In genomic region chr5:149847611-149848010, GRCh38 we compare ENCODE assay signal across 18 cellular contexts.
DNase-seq lines count a peak whose midpoint lies in the region; ATAC-seq and TF ChIP-seq lines count a peak whose summit lies in the region.
"Had no signal": no experiment of that assay in that cellular context is flagged by ENCODE, and none has a peak within 500 bp of the region (broad histone marks: within the 10 kb centered on the region; RNA-seq: fewer than 3 reads in every experiment).

No MANE protein-coding gene starts in this region.

- H3K27ac ChIP-seq in RWPE1, result peak overlapping the region; percentile 22; the same call in 1 of the 2 replicates
- H3K27ac ChIP-seq in brain microvascular endothelial cell, result no peak overlapping the region
- H3K27ac ChIP-seq: BLaER1, C4-2B had no signal

- H3K27ac Mint-ChIP-seq in chondrocyte (ENCODE audit: unreplicated experiment) (no peak overlapping the region), memory B cell (peak overlapping the region; percentile 7), T-helper 17 cell (no peak overlapping the region)
- H3K27ac Mint-ChIP-seq: B cell; CD4-positive, CD25-positive, alpha-beta regulatory T cell; CD8-positive, alpha-beta T cell had no signal

- H3K36me3 ChIP-seq in brain microvascular endothelial cell (replicated peaks), result no peaks in the 10 kb centered on the region

- H3K27me3 ChIP-seq in brain microvascular endothelial cell (replicated peaks), result no peaks in the 10 kb centered on the region
- H3K27me3 ChIP-seq: BLaER1 had no signal

- no peak overlapping the region for H3K4me3 Mint-ChIP-seq in chondrocyte (ENCODE audit: unreplicated experiment)
- H3K4me3 Mint-ChIP-seq in memory B cell, result no peak overlapping the region
- H3K4me3 Mint-ChIP-seq in T-helper 17 cell, result no peak overlapping the region
- H3K4me3 Mint-ChIP-seq: B cell; CD4-positive, CD25-positive, alpha-beta regulatory T cell; CD8-positive, alpha-beta T cell had no signal

- no peaks in the 10 kb centered on the region for H3K27me3 Mint-ChIP-seq in chondrocyte (ENCODE audit: low read depth)
- no peaks in the 10 kb centered on the region for H3K27me3 Mint-ChIP-seq in memory B cell
- H3K27me3 Mint-ChIP-seq in T-helper 17 cell, result no peaks in the 10 kb centered on the region
- H3K27me3 Mint-ChIP-seq: B cell; CD4-positive, CD25-positive, alpha-beta regulatory T cell had no signal

- intact Hi-C loops in posterior vena cava (cut with DNase I), result no loop called here

- H3K36me3 Mint-ChIP-seq in chondrocyte (ENCODE audit: low read depth) (peaks cover 6% of the 10 kb centered on the region), memory B cell (peaks cover 42% of the 10 kb centered on the region), T-helper 17 cell (ENCODE audit: low read depth) (peaks cover 10% of the 10 kb centered on the region)

- in situ Hi-C loops in brain microvascular endothelial cell (cut with HindIII; ENCODE audit: low pct_ligation_motif_present, low sequenced_read_pairs), result loop anchor here (25.0 kb wide), 1 partner anchor 210 kb away; no protein-coding TSS in a partner anchor

- POLR2A ChIA-PET in RWPE1 (lab: Yijun Ruan, JAX; ENCODE audit: low non-redundant PET), result interaction anchor here (0.6 kb wide), 2 partner anchors 113 to 186 kb away, joined by 4 read pairs; partner anchors contain the start of gene SLC26A2

- DNase-seq in RWPE1 (ENCODE audit: low spot score) (no peak), chondrocyte (ENCODE audit: low spot score) (peak; percentile 72), memory B cell (ENCODE audit: low spot score in 2 of 2) (no peak), posterior vena cava (ENCODE audit: low spot score) (peak; percentile 35), iPS-NIHi7 (ENCODE audit: extremely low spot score) (no peak), brain microvascular endothelial cell (no peak), T-helper 17 cell (no peak), NCI-H146 (lab: John Stamatoyannopoulos, UW) (no peak)
- DNase-seq: Caco-2; CD4-positive, CD25-positive, alpha-beta regulatory T cell; CD8-positive, alpha-beta T cell; DMS153; DND-41; GOT3 had no signal

- H3K9me3 ChIP-seq in T-helper 17 cell (ENCODE audit: control insufficient read depth, low read length, poor library complexity, severe bottlenecking), result no peaks in the 10 kb centered on the region
- H3K9me3 ChIP-seq: BLaER1, Caco-2, HAP-1 had no signal

- H3K4me3 ChIP-seq in brain microvascular endothelial cell (ENCODE audit: low read depth, low read length), result no peak overlapping the region
- H3K4me3 ChIP-seq: BLaER1, HAP-1 had no signal

- no peak for ATAC-seq in memory B cell (ENCODE audit: low read depth)
- no peak for ATAC-seq in T-helper 17 cell
- ATAC-seq: CD8-positive, alpha-beta T cell had no signal

- H3K4me1 Mint-ChIP-seq in chondrocyte (ENCODE audit: low read depth) (no peaks in the 10 kb centered on the region), memory B cell (no peaks in the 10 kb centered on the region), T-helper 17 cell (no peaks in the 10 kb centered on the region)
- H3K4me1 Mint-ChIP-seq: B cell; CD4-positive, CD25-positive, alpha-beta regulatory T cell had no signal

- CTCF ChIA-PET in RWPE1 (lab: Yijun Ruan, JAX), result interaction anchor here (0.6 to 1.5 kb wide), 6 partner anchors 9 to 229 kb away, joined by 3 to 7 read pairs (median 4); no protein-coding TSS in a partner anchor

- no peaks in the 10 kb centered on the region for H3K9me3 Mint-ChIP-seq in chondrocyte (ENCODE audit: low read depth)
- no peaks in the 10 kb centered on the region for H3K9me3 Mint-ChIP-seq in memory B cell
- H3K9me3 Mint-ChIP-seq: CD4-positive, CD25-positive, alpha-beta regulatory T cell; CD8-positive, alpha-beta T cell had no signal

- no peak for TF ChIP-seq CTCF in RWPE1 (conservative IDR thresholded peaks at IDR 0.05; ENCODE audit: low read depth)
- TF ChIP-seq CTCF in chondrocyte (IDR thresholded peaks at IDR 0.05), result no peak
- TF ChIP-seq CTCF in brain microvascular endothelial cell (IDR thresholded peaks at IDR 0.05; ENCODE audit: low read depth, low read length, missing control alignments), result no peak

Comparison
In these comparisons a context has a peak if more than half of its experiments do, and no peak if none do; other contexts are left out.
1. DNase-seq: peak in chondrocyte (single experiment) and posterior vena cava (single experiment); none in RWPE1 (single experiment), memory B cell (0 of 2), iPS-NIHi7 (single experiment), brain microvascular endothelial cell (single experiment), T-helper 17 cell (0 of 3) and NCI-H146 (single experiment).